ENCODE assay signal across 8 cellular contexts in the genomic region with DNA sequence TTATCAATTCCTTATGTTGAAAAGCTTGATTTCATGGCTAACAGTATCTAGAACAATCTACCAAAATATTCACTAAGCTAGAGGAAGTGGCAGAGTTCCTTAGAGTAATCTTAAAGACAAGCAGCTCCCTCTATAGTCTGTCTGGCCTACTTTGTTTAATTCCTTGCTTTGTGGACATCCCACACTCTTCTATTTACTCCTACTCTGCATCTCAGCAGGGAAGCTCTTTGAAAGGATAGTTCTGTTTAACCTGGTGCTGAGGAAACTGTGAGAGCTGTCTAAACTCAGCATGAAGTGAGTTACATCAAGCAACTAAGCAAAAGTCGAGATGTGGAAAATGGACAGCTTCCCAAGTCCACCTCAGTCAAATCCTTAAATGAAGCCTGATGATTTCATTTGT.
DNase-seq lines count a peak whose midpoint lies in the region; ATAC-seq and TF ChIP-seq lines count a peak whose summit lies in the region.

No MANE protein-coding gene starts in this region.

- no peak overlapping the region for H3K4me3 ChIP-seq in OCI-LY3 (ENCODE audit: low read length)

- ATAC-seq in HG02938 (IDR thresholded peaks at IDR 0.05; ENCODE audit: unreplicated experiment) (peak; percentile 19), HG02623 (IDR thresholded peaks at IDR 0.05; ENCODE audit: unreplicated experiment) (no peak), GM19328 (IDR thresholded peaks at IDR 0.05; ENCODE audit: unreplicated experiment) (no peak)

- DNase-seq in SKM-1 treated with dmso at 0.1 percent for 144 hours (lab: John Stamatoyannopoulos, UW; ENCODE audit: unreplicated experiment) (peak; percentile 40), SKM-1 (lab: John Stamatoyannopoulos, UW; ENCODE audit: unreplicated experiment) (no peak), epithelial cell of prostate (ENCODE audit: low read depth, low spot score) (no peak), pons (ENCODE audit: low spot score) (peak; percentile 84)

- TF ChIP-seq CTCF in OCI-LY3 (IDR thresholded peaks at IDR 0.05; ENCODE audit: low read depth, low read length): peak; percentile 58

- H3K79me2 ChIP-seq in OCI-LY3 (ENCODE audit: low read length): peaks cover 92% of the 10 kb centered on the region

- H4K20me1 ChIP-seq in OCI-LY3 (ENCODE audit: insufficient read depth, low read length): peaks cover 21% of the 10 kb centered on the region

- no peak overlapping the region for H3K9ac ChIP-seq in OCI-LY3 (ENCODE audit: low read length)

- no peaks in the 10 kb centered on the region for H3K27me3 ChIP-seq in OCI-LY3 (ENCODE audit: low read depth, low read length)

- no peak overlapping the region for H2AFZ ChIP-seq in OCI-LY3 (ENCODE audit: low read depth, low read length)

- H3K4me1 ChIP-seq in OCI-LY3 (ENCODE audit: low read length): peaks cover 33% of the 10 kb centered on the region

- peak overlapping the region; percentile 42 for H3K4me2 ChIP-seq in OCI-LY3 (ENCODE audit: low read length)

- no peaks in the 10 kb centered on the region for H3K9me3 ChIP-seq in OCI-LY3 (ENCODE audit: insufficient read depth, low read length)

- H3K36me3 ChIP-seq in OCI-LY3 (replicated peaks; ENCODE audit: low read depth, low read length): no peaks in the 10 kb centered on the region

- H3K27ac ChIP-seq in OCI-LY3 (ENCODE audit: low read length): peak overlapping the region; percentile 29; the same call in 1 of the 2 replicates
- peak overlapping the region; percentile 33 for H3K27ac ChIP-seq in epithelial cell of prostate

Comparison
In these comparisons a context has a peak if more than half of its experiments do, and no peak if none do; other contexts are left out.
1. DNase-seq: peak in SKM-1 treated with dmso at 0.1 percent for 144 hours (single experiment) and pons (single experiment); none in SKM-1 (single experiment) and epithelial cell of prostate (single experiment).